ENCODE assay signal across 22 cellular contexts in genomic region chr10:110344622-110345021, GRCh38. TPM values are rescaled to one million over a fixed set of nuclear protein-coding genes. Genes with fewer than 3 reads are reported as not detected.
DNase-seq lines count a peak whose midpoint lies in the region; ATAC-seq, FAIRE-seq and TF ChIP-seq lines count a peak whose summit lies in the region.
"Had no signal": no experiment of that assay in that cellular context is flagged by ENCODE, and none has a peak within 500 bp of the region (broad histone marks: within the 10 kb centered on the region; RNA-seq: fewer than 3 reads in every experiment).

No MANE protein-coding gene starts in this region.

- FAIRE-seq in astrocyte (lab: Jason Lieb, UNC) = no peak
- FAIRE-seq: GM19239, H1, kidney had no signal

- CTCF ChIA-PET in HEK293 (lab: Yijun Ruan, JAX) = interaction anchor here (1.2 to 2.2 kb wide), 2 partner anchors 10 to 154 kb away, joined by 3 to 19 read pairs; no protein-coding TSS in a partner anchor

- peaks cover 18% of the 10 kb centered on the region for H3K27me3 Mint-ChIP-seq in astrocyte (ENCODE audit: low read depth, unreplicated experiment)

- TF ChIP-seq CTCF in HEK293 (tag by site-specific recombination; IDR thresholded peaks at IDR 0.05) (no peak), astrocyte (IDR thresholded peaks at IDR 0.05; ENCODE audit: insufficient read depth, low read depth, low read length) (no peak)

- H3K9me3 ChIP-seq in HEK293 (ENCODE audit: control insufficient read depth, insufficient read depth, low read depth, low read length) (no peaks in the 10 kb centered on the region), astrocyte (ENCODE audit: insufficient read depth, low read depth, low read length) (no peaks in the 10 kb centered on the region)
- H3K9me3 ChIP-seq: adrenal gland, thoracic aorta had no signal

- H3K4me1 ChIP-seq in HEK293 (ENCODE audit: control insufficient read depth, insufficient read depth, low read length) (peaks cover 3% of the 10 kb centered on the region; the same call in 1 of the 2 replicates), astrocyte (ENCODE audit: insufficient read depth, low read length) (no peaks in the 10 kb centered on the region)
- H3K4me1 ChIP-seq: adrenal gland had no signal

- no peaks in the 10 kb centered on the region for H3K79me2 ChIP-seq in astrocyte (ENCODE audit: insufficient read depth, low read length)

- H3K36me3 Mint-ChIP-seq in astrocyte (ENCODE audit: low read depth, unreplicated experiment) = no peaks in the 10 kb centered on the region
- H3K36me3 Mint-ChIP-seq: stimulated activated memory B cell treated with anti-CD40 and anti-IgM and Interleukin-4, amounts not matched to agents 10 μg/mL and 1 μg/mL and 100 μg/mL, for 72 hours had no signal

- H3K27ac ChIP-seq in HEK293 (ENCODE audit: extremely low read depth, low read depth, low read length) = no peak overlapping the region
- no peak overlapping the region for H3K27ac ChIP-seq in astrocyte (ENCODE audit: low read depth, low read length)
- H3K27ac ChIP-seq: adrenal gland, cardiac muscle cell, thoracic aorta had no signal

- no peak overlapping the region for H3K9ac ChIP-seq in astrocyte (ENCODE audit: low read length)

- no peaks in the 10 kb centered on the region for H3K27me3 ChIP-seq in astrocyte (ENCODE audit: insufficient read depth, low read length)
- H3K27me3 ChIP-seq: adrenal gland, cardiac muscle cell had no signal

- H3K4me3 ChIP-seq in HEK293 (ENCODE audit: low read depth, low read length) (no peak overlapping the region), astrocyte (ENCODE audit: insufficient read depth, low read depth, low read length) (no peak overlapping the region)
- H3K4me3 ChIP-seq: adrenal gland, cardiac muscle cell, thoracic aorta had no signal

- no peak overlapping the region for H3K27ac Mint-ChIP-seq in astrocyte (ENCODE audit: unreplicated experiment)
- H3K27ac Mint-ChIP-seq: stimulated activated memory B cell treated with anti-CD40 and anti-IgM and Interleukin-4, amounts not matched to agents 10 μg/mL and 1 μg/mL and 100 μg/mL, for 72 hours had no signal

- H3K4me3 Mint-ChIP-seq in astrocyte (ENCODE audit: unreplicated experiment) = no peak overlapping the region
- H3K4me3 Mint-ChIP-seq: naive B cell; stimulated activated memory B cell treated with anti-CD40 and anti-IgM and Interleukin-4, amounts not matched to agents 10 μg/mL and 1 μg/mL and 100 μg/mL, for 72 hours had no signal

- no peaks in the 10 kb centered on the region for H3K9me3 Mint-ChIP-seq in astrocyte (ENCODE audit: unreplicated experiment)
- H3K9me3 Mint-ChIP-seq: stimulated activated memory B cell treated with anti-CD40 and anti-IgM and Interleukin-4, amounts not matched to agents 10 μg/mL and 1 μg/mL and 100 μg/mL, for 72 hours had no signal

- H3K4me1 Mint-ChIP-seq in astrocyte (ENCODE audit: low read depth, unreplicated experiment) = peaks cover 12% of the 10 kb centered on the region

- H2AFZ ChIP-seq in astrocyte (ENCODE audit: low read depth, low read length) = no peak overlapping the region

- H3K4me2 ChIP-seq in astrocyte (ENCODE audit: low read length) = no peak overlapping the region

- H3K36me3 ChIP-seq in HEK293 (ENCODE audit: control insufficient read depth in 2 of 2, insufficient read depth in 1 of 2, low read length in 2 of 2) = no peaks in the 10 kb centered on the region
- H3K36me3 ChIP-seq in astrocyte (ENCODE audit: insufficient read depth, low read length) = no peaks in the 10 kb centered on the region
- H3K36me3 ChIP-seq: adrenal gland, cardiac muscle cell, thoracic aorta had no signal

- ATAC-seq in HG03039 (IDR thresholded peaks at IDR 0.05; ENCODE audit: unreplicated experiment) = no peak
- ATAC-seq in GM21825 (IDR thresholded peaks at IDR 0.05; ENCODE audit: unreplicated experiment) = no peak
- ATAC-seq: sciatic nerve; stimulated activated memory B cell treated with anti-CD40 and anti-IgM and Interleukin-4, amounts not matched to agents 10 μg/mL and 1 μg/mL and 100 μg/mL, for 72 hours had no signal

- DNase-seq in DMS 273 (lab: John Stamatoyannopoulos, UW; ENCODE audit: unreplicated experiment) (peak; percentile 86), NCI-H1694 (lab: John Stamatoyannopoulos, UW) (peak; percentile 31), astrocyte (ENCODE audit: low read depth) (peak; percentile 47), T-helper 9 cell (no peak)
- DNase-seq: activated CD4-positive, alpha-beta T cell treated with anti-CD3 and anti-CD28 coated beads, Interleukin-2, amount 50 U/mL, for 1 hour; activated effector memory CD4-positive, alpha-beta T cell treated with Interleukin-2 at 50 U/mL for 16 hours; adrenal gland; GDM1; hippocampal formation; kidney; naive B cell; NCI-H446 treated with DMSO at 0.1 percent for 48 hours; SHP77 treated with DMSO at 0.1 percent for 48 hours had no signal

- POLR2A ChIA-PET in HEK293 (lab: Yijun Ruan, JAX) = no interaction called here

- no peaks in the 10 kb centered on the region for H4K20me1 ChIP-seq in astrocyte (ENCODE audit: insufficient read depth, low read length)

TF ChIP-seq in HEK293, 187 proteins besides CTCF, POLR2A, EP300 and RAD21 (continues in another document):
- TF ChIP-seq ZNF621 (tag by site-specific recombination; IDR thresholded peaks at IDR 0.05) (no peak), SP2 (tag by site-specific recombination; IDR thresholded peaks at IDR 0.05) (no peak), GLIS1 (tag by site-specific recombination; IDR thresholded peaks at IDR 0.05) (no peak), ZSCAN16 (tag by site-specific recombination; IDR thresholded peaks at IDR 0.05) (no peak), FEZF1 (tag by site-specific recombination; IDR thresholded peaks at IDR 0.05) (peak; percentile 40; the same call in 1 of the 2 replicates), ZNF629 (tag by site-specific recombination; IDR thresholded peaks at IDR 0.05) (no peak), ZNF140 (tag by site-specific recombination; IDR thresholded peaks at IDR 0.05) (no peak), ZFP41 (tag by site-specific recombination; IDR thresholded peaks at IDR 0.05; ENCODE audit: borderline replicate concordance) (no peak), ZNF501 (tag by site-specific recombination; IDR thresholded peaks at IDR 0.05) (no peak), REPIN1 (tag by site-specific recombination; IDR thresholded peaks at IDR 0.05; ENCODE audit: low read depth) (no peak), ZNF114 (tag by site-specific recombination; IDR thresholded peaks at IDR 0.05) (no peak), ZNF792 (tag by site-specific recombination; IDR thresholded peaks at IDR 0.05) (no peak), YY2 (tag by site-specific recombination; IDR thresholded peaks at IDR 0.05) (no peak), ZNF555 (tag by site-specific recombination; conservative IDR thresholded peaks at IDR 0.05) (no peak), KLF10 (tag by site-specific recombination; IDR thresholded peaks at IDR 0.05) (no peak), ZNF112 (tag by site-specific recombination; IDR thresholded peaks at IDR 0.05) (no peak)
- TF ChIP-seq, protein P1, sequence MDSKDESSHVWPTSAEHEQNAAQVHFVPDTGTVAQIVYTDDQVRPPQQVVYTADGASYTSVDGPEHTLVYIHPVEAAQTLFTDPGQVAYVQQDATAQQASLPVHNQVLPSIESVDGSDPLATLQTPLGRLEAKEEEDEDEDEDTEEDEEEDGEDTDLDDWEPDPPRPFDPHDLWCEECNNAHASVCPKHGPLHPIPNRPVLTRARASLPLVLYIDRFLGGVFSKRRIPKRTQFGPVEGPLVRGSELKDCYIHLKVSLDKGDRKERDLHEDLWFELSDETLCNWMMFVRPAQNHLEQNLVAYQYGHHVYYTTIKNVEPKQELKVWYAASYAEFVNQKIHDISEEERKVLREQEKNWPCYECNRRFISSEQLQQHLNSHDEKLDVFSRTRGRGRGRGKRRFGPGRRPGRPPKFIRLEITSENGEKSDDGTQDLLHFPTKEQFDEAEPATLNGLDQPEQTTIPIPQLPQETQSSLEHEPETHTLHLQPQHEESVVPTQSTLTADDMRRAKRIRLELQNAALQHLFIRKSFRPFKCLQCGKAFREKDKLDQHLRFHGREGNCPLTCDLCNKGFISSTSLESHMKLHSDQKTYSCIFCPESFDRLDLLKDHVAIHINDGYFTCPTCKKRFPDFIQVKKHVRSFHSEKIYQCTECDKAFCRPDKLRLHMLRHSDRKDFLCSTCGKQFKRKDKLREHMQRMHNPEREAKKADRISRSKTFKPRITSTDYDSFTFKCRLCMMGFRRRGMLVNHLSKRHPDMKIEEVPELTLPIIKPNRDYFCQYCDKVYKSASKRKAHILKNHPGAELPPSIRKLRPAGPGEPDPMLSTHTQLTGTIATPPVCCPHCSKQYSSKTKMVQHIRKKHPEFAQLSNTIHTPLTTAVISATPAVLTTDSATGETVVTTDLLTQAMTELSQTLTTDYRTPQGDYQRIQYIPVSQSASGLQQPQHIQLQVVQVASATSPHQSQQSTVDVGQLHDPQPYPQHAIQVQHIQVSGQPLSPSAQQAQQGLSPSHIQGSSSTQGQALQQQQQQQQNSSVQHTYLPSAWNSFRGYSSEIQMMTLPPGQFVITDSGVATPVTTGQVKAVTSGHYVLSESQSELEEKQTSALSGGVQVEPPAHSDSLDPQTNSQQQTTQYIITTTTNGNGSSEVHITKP (tag by site-specific recombination; IDR thresholded peaks at IDR 0.05) = peak; percentile 32
- TF ChIP-seq, protein P2, sequence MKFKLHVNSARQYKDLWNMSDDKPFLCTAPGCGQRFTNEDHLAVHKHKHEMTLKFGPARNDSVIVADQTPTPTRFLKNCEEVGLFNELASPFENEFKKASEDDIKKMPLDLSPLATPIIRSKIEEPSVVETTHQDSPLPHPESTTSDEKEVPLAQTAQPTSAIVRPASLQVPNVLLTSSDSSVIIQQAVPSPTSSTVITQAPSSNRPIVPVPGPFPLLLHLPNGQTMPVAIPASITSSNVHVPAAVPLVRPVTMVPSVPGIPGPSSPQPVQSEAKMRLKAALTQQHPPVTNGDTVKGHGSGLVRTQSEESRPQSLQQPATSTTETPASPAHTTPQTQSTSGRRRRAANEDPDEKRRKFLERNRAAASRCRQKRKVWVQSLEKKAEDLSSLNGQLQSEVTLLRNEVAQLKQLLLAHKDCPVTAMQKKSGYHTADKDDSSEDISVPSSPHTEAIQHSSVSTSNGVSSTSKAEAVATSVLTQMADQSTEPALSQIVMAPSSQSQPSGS (tag by site-specific recombination; IDR thresholded peaks at IDR 0.05; ENCODE audit: low read depth) = no peak

RNA-seq across cellular contexts. Expression of gene SMNDC1, which starts 39.9 kb away (rescaled TPM):
- total RNA-seq in astrocyte = 40.8 and 46.7 TPM in 2 replicates
